In the genomic region with DNA sequence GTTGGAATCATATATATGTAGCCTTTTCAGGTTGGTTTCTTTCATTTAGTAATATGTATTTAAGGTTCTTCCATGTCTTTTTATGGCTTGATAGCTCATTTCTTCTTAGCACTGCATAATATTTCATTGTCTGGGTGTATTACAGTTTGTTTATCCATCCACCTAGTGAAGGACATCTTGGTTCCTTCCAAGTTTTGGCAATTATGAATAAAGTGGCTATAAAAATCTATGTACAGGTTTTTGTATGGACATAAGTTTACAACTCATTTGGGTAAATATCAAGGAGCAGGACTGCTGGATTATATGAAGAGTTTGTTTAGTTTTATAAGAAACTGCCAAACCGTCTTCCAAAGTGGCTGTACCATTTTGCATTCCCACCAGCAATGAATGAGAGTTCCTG, we compare ENCODE assay signal across 1 cellular context.
TF ChIP-seq lines count a peak whose summit lies in the region.

No MANE protein-coding gene starts in this region.

TF ChIP-seq in GM12878, 131 proteins besides CTCF, POLR2A, EP300 and RAD21:
- TF ChIP-seq SIX5 (IDR thresholded peaks at IDR 0.05; ENCODE audit: low read depth, low read length, severe bottlenecking) (no peak), NR2F1 (conservative IDR thresholded peaks at IDR 0.05) (no peak), POLR2AphosphoS5 (IDR thresholded peaks at IDR 0.05; ENCODE audit: low read length) (no peak), BCL11A (IDR thresholded peaks at IDR 0.05; ENCODE audit: low read depth, low read length) (no peak), TBL1XR1 (IDR thresholded peaks at IDR 0.05; ENCODE audit: low read depth, low read length) (no peak), BHLHE40 (IDR thresholded peaks at IDR 0.05; ENCODE audit: borderline replicate concordance in 1 of 2, low read depth in 2 of 2, low read length in 1 of 2) (no peak), KAT2A (conservative IDR thresholded peaks at IDR 0.05; ENCODE audit: control insufficient read depth, low read depth, low read length) (no peak), IKZF2 (IDR thresholded peaks at IDR 0.05) (no peak), IRF4 (IDR thresholded peaks at IDR 0.05; ENCODE audit: low read depth, low read length) (no peak), SMAD5 (IDR thresholded peaks at IDR 0.05; ENCODE audit: low read depth) (no peak)
- TF ChIP-seq, protein P1, sequence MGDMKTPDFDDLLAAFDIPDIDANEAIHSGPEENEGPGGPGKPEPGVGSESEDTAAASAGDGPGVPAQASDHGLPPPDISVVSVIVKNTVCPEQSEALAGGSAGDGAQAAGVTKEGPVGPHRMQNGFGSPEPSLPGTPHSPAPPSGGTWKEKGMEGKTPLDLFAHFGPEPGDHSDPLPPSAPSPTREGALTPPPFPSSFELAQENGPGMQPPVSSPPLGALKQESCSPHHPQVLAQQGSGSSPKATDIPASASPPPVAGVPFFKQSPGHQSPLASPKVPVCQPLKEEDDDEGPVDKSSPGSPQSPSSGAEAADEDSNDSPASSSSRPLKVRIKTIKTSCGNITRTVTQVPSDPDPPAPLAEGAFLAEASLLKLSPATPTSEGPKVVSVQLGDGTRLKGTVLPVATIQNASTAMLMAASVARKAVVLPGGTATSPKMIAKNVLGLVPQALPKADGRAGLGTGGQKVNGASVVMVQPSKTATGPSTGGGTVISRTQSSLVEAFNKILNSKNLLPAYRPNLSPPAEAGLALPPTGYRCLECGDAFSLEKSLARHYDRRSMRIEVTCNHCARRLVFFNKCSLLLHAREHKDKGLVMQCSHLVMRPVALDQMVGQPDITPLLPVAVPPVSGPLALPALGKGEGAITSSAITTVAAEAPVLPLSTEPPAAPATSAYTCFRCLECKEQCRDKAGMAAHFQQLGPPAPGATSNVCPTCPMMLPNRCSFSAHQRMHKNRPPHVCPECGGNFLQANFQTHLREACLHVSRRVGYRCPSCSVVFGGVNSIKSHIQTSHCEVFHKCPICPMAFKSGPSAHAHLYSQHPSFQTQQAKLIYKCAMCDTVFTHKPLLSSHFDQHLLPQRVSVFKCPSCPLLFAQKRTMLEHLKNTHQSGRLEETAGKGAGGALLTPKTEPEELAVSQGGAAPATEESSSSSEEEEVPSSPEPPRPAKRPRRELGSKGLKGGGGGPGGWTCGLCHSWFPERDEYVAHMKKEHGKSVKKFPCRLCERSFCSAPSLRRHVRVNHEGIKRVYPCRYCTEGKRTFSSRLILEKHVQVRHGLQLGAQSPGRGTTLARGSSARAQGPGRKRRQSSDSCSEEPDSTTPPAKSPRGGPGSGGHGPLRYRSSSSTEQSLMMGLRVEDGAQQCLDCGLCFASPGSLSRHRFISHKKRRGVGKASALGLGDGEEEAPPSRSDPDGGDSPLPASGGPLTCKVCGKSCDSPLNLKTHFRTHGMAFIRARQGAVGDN (IDR thresholded peaks at IDR 0.05) = no peak
- TF ChIP-seq, protein P2, sequence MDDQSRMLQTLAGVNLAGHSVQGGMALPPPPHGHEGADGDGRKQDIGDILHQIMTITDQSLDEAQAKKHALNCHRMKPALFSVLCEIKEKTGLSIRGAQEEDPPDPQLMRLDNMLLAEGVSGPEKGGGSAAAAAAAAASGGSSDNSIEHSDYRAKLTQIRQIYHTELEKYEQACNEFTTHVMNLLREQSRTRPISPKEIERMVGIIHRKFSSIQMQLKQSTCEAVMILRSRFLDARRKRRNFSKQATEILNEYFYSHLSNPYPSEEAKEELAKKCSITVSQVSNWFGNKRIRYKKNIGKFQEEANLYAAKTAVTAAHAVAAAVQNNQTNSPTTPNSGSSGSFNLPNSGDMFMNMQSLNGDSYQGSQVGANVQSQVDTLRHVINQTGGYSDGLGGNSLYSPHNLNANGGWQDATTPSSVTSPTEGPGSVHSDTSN (IDR thresholded peaks at IDR 0.05; ENCODE audit: insufficient replicate concordance, low read depth, low read length) = no peak
